Comparison of ENCODE assay signal across 8 cellular contexts in genomic region chr9:121133104-121133816, GRCh38. TPM values are rescaled to one million over a fixed set of nuclear protein-coding genes. Genes with fewer than 3 reads are reported as not detected.
DNase-seq lines count a peak whose midpoint lies in the region; ATAC-seq and TF ChIP-seq lines count a peak whose summit lies in the region.

No MANE protein-coding gene starts in this region.

- H3K9me2 ChIP-seq in GM23248 (ENCODE audit: insufficient read depth), result no peaks in the 10 kb centered on the region

- H3K9me3 Mint-ChIP-seq in IgD-negative memory B cell, result peaks cover 0 to 1% (median 0%) of the 10 kb centered on the region in 3 donors

- H3K36me3 Mint-ChIP-seq in IgD-negative memory B cell, result peaks cover 25% of the 10 kb centered on the region

- in situ Hi-C loops in GM23248 (cut with MboI), result no loop called here

- peak; percentile 84 for ATAC-seq in esophagus mucosa

- no peaks in the 10 kb centered on the region for H4K20me1 ChIP-seq in GM23248 (ENCODE audit: insufficient read depth)

- H3K4me1 Mint-ChIP-seq in IgD-negative memory B cell, result peaks cover 44 to 55% (median 50%) of the 10 kb centered on the region in 3 donors

- no peak overlapping the region for H3K27ac ChIP-seq in GM23248

- no peaks in the 10 kb centered on the region for H3F3A ChIP-seq in GM23248 (ENCODE audit: insufficient read depth)

- H3K4me3 ChIP-seq in foreskin fibroblast (ENCODE audit: low read depth in 1 of 2, low read length in 2 of 2), result no peak overlapping the region
- H3K4me3 ChIP-seq in GM23248, result no peak overlapping the region

- H3K4me3 Mint-ChIP-seq in IgD-negative memory B cell, result peak overlapping the region in 3 of 4 donors; percentile 53 to 89 (median 73)

- no peaks in the 10 kb centered on the region for H3K27me3 ChIP-seq in GM23248 (replicated peaks; ENCODE audit: insufficient read depth)

- TF ChIP-seq CTCF in foreskin fibroblast (IDR thresholded peaks at IDR 0.05; ENCODE audit: low read depth, low read length), result no peak

- H3K79me2 ChIP-seq in GM23248 (ENCODE audit: insufficient read depth), result no peaks in the 10 kb centered on the region

- H3K9me3 ChIP-seq in GM23248 (ENCODE audit: low read depth), result no peaks in the 10 kb centered on the region

- peak; percentile 47 to 60 for DNase-seq in activated CD4-positive, alpha-beta T cell treated with anti-CD3 and anti-CD28 coated beads, Interleukin-2, amount 50 U/mL, for 48 hours
- DNase-seq in stimulated activated CD8-positive, alpha-beta memory T cell treated with anti-CD3 and anti-CD28 coated beads, Interleukin-12 subunit alpha, Interleukin-12 subunit beta, amount 100 ng/mL, for 1 hour (ENCODE audit: low read depth), result peak; percentile 49
- DNase-seq in HCEC 1CT (no peak), foreskin fibroblast (no peak), kidney tubule cell (ENCODE audit: low spot score) (no peak), GM23248 (no peak)

- WGBS in GM23248 (ENCODE audit: low coverage in 1 of 2, low lambda C conversion rate in 2 of 2, missing lambda C conversion rate in 2 of 2), 2 experiments, result 89 to 93% methylated on average over 19 of the region's 19 CpGs

- H3K36me3 ChIP-seq in GM23248 (ENCODE audit: low read depth), result no peaks in the 10 kb centered on the region

- H3K4me2 ChIP-seq in GM23248 (ENCODE audit: unreplicated experiment), result no peak overlapping the region

- H3K27ac Mint-ChIP-seq in IgD-negative memory B cell, result peak overlapping the region in 2 of 3 donors; percentile 29 to 83

- H3K9ac ChIP-seq in GM23248, result no peak overlapping the region

- H2AFZ ChIP-seq in GM23248, result no peak overlapping the region

- no peaks in the 10 kb centered on the region for H3K4me1 ChIP-seq in GM23248 (ENCODE audit: insufficient read depth)

- no peaks in the 10 kb centered on the region for H3K27me3 Mint-ChIP-seq in IgD-negative memory B cell

RNA-seq across cellular contexts. Expression of gene CNTRL, which starts 58.5 kb away (rescaled TPM):
- polyA plus RNA-seq in IgD-negative memory B cell, result 30.4 TPM
- 7.2 TPM for total RNA-seq in esophagus mucosa
- total RNA-seq in GM23248 (2014; rRNA removed; shearing (Covaris generic)), result 6.3 and 7.3 TPM in 2 replicates
- polyA plus RNA-seq in GM23248 (2016; fragmentation: Nextera tagmentation; extraction: Ambion mirVana), result 3.7 and 4.4 TPM in 2 replicates

Comparison
In these comparisons a context has a peak if more than half of its experiments do, and no peak if none do; other contexts are left out.
1. DNase-seq: peak in activated CD4-positive, alpha-beta T cell treated with anti-CD3 and anti-CD28 coated beads, Interleukin-2, amount 50 U/mL, for 48 hours (2 of 2) and stimulated activated CD8-positive, alpha-beta memory T cell treated with anti-CD3 and anti-CD28 coated beads, Interleukin-12 subunit alpha, Interleukin-12 subunit beta, amount 100 ng/mL, for 1 hour (single experiment); none in HCEC 1CT (single experiment), foreskin fibroblast (0 of 2), kidney tubule cell (single experiment) and GM23248 (single experiment).